Comparison of ENCODE assay signal across 8 cellular contexts in genomic region chr5:178625679-178626483, GRCh38. TPM values are rescaled to one million over a fixed set of nuclear protein-coding genes. Genes with fewer than 3 reads are reported as not detected.
DNase-seq lines count a peak whose midpoint lies in the region; ATAC-seq and TF ChIP-seq lines count a peak whose summit lies in the region.

No MANE protein-coding gene starts in this region.

- H3K79me2 ChIP-seq in neural cell (replicated peaks; ENCODE audit: insufficient read depth, low read length) = peaks cover 50% of the 10 kb centered on the region

- peak overlapping the region; percentile 66 for H3K4me2 ChIP-seq in neural cell (ENCODE audit: low read length)

- ATAC-seq in GM18867 (IDR thresholded peaks at IDR 0.05; ENCODE audit: unreplicated experiment) (peak; percentile 29), HG03095 (IDR thresholded peaks at IDR 0.05; ENCODE audit: unreplicated experiment) (peak; percentile 24)

- H3K36me3 ChIP-seq in SK-N-MC (ENCODE audit: insufficient read depth, low read length) (peaks cover 24% of the 10 kb centered on the region), esophagus (ENCODE audit: control insufficient read depth in 2 of 2, insufficient read depth in 2 of 2, low read length in 1 of 2) (no peaks in the 10 kb centered on the region), neural cell (ENCODE audit: insufficient read depth, low read length) (no peaks in the 10 kb centered on the region)

- no peak for TF ChIP-seq EP300 in neural cell (conservative IDR thresholded peaks at IDR 0.05; ENCODE audit: poor library complexity, severe bottlenecking)

- no peak for TF ChIP-seq CTCF in AG04450 (IDR thresholded peaks at IDR 0.05; ENCODE audit: low read depth, low read length)
- TF ChIP-seq CTCF in neural cell (IDR thresholded peaks at IDR 0.05; ENCODE audit: poor library complexity, severe bottlenecking) = no peak

- H3K9me3 ChIP-seq in AG04450 (ENCODE audit: control insufficient read depth, insufficient read depth, low read length) (peaks cover 3% of the 10 kb centered on the region; the same call in 1 of the 2 replicates), SK-N-MC (ENCODE audit: low read depth, low read length) (no peaks in the 10 kb centered on the region; the same call in 1 of the 2 replicates), esophagus (ENCODE audit: control insufficient read depth in 2 of 2, insufficient read depth in 1 of 2, low read depth in 1 of 2, low read length in 1 of 2) (no peaks in the 10 kb centered on the region), neural cell (ENCODE audit: low read length) (no peaks in the 10 kb centered on the region)

- H2AFZ ChIP-seq in neural cell (ENCODE audit: low read depth, low read length) = peak overlapping the region; percentile 41

- no peaks in the 10 kb centered on the region for H3K9me2 ChIP-seq in neural cell (ENCODE audit: insufficient read depth, low read length)

- peaks cover 5% of the 10 kb centered on the region for H3F3A ChIP-seq in neural cell (ENCODE audit: insufficient read depth, low read length, poor library complexity, severe bottlenecking)

- H3K27me3 ChIP-seq in AG04450 (ENCODE audit: control insufficient read depth, insufficient read depth, low read length) (no peaks in the 10 kb centered on the region), esophagus (ENCODE audit: control insufficient read depth in 1 of 2, insufficient read depth in 2 of 2, low read length in 2 of 2) (no peaks in the 10 kb centered on the region), neural cell (ENCODE audit: insufficient read depth, low read depth, low read length) (no peaks in the 10 kb centered on the region)

- H3K4me3 ChIP-seq in AG04450 (ENCODE audit: low read depth, low read length) = peak overlapping the region; percentile 95
- peak overlapping the region; percentile 100 for H3K4me3 ChIP-seq in SK-N-MC
- peak overlapping the region; percentile 93 to 94 for H3K4me3 ChIP-seq in esophagus (ENCODE audit: low read depth in 1 of 2, low read length in 2 of 2)
- H3K4me3 ChIP-seq in neural cell (ENCODE audit: low read length) = peak overlapping the region; percentile 93

- H3K9ac ChIP-seq in SK-N-MC (ENCODE audit: insufficient read length) (peak overlapping the region; percentile 96), neural cell (ENCODE audit: low read length) (peak overlapping the region; percentile 97)

- 0 to 1% methylated on average over 23 of the region's 23 CpGs for WGBS in esophagus, 2 donors

- CTCF ChIA-PET in AG04450 (lab: Charles Lee) = no interaction called here

- POLR2A ChIA-PET in AG04450 (lab: Yijun Ruan, JAX) = interaction anchor here (0.6 to 0.9 kb wide), 2 partner anchors 19 to 25 kb away, joined by 3 to 4 read pairs; no protein-coding TSS in a partner anchor

- no peak for DNase-seq in AG04450 (ENCODE audit: low read depth, low spot score)
- DNase-seq in SK-N-MC (ENCODE audit: low read depth, low spot score) = no peak
- no peak for DNase-seq in activated effector memory CD4-positive, alpha-beta T cell treated with anti-CD3 and anti-CD28 coated beads, Interleukin-2, amount 50 U/mL, for 16 hours
- DNase-seq in stimulated activated CD4-positive, alpha-beta T cell treated with anti-CD3 and anti-CD28 coated beads, Interleukin-15, amount 100 ng/mL, for 24 hours = no peak

- peaks cover 8% of the 10 kb centered on the region for H4K20me1 ChIP-seq in neural cell (ENCODE audit: insufficient read depth)

- H3K4me1 ChIP-seq in esophagus (ENCODE audit: control insufficient read depth in 2 of 2, insufficient read depth in 2 of 2, low read length in 1 of 2) = peaks cover 0 to 3% of the 10 kb centered on the region in 2 donors

- H3K27ac ChIP-seq in AG04450 (ENCODE audit: low read depth, low read length) (peak overlapping the region; percentile 82), SK-N-MC (peak overlapping the region; percentile 87), esophagus (ENCODE audit: low read depth in 2 of 2, low read length in 1 of 2) (peak overlapping the region; percentile 98 to 99), neural cell (ENCODE audit: low read length) (peak overlapping the region; percentile 95)

- TF ChIP-seq RAD21 in neural cell (conservative IDR thresholded peaks at IDR 0.05) = no peak

TF ChIP-seq in neural cell, 6 proteins besides CTCF, POLR2A, EP300 and RAD21:
- TF ChIP-seq EZH2 (IDR thresholded peaks at IDR 0.05; ENCODE audit: borderline replicate concordance, insufficient read depth, low read length, poor library complexity, severe bottlenecking) (no peak), SMC3 (conservative IDR thresholded peaks at IDR 0.05; ENCODE audit: poor library complexity) (no peak), TAF1 (IDR thresholded peaks at IDR 0.05; ENCODE audit: low read depth) (no peak), MXI1 (conservative IDR thresholded peaks at IDR 0.05; ENCODE audit: poor library complexity, severe bottlenecking) (no peak), POLR2AphosphoS5 (IDR thresholded peaks at IDR 0.05) (no peak)
- TF ChIP-seq, protein P1, sequence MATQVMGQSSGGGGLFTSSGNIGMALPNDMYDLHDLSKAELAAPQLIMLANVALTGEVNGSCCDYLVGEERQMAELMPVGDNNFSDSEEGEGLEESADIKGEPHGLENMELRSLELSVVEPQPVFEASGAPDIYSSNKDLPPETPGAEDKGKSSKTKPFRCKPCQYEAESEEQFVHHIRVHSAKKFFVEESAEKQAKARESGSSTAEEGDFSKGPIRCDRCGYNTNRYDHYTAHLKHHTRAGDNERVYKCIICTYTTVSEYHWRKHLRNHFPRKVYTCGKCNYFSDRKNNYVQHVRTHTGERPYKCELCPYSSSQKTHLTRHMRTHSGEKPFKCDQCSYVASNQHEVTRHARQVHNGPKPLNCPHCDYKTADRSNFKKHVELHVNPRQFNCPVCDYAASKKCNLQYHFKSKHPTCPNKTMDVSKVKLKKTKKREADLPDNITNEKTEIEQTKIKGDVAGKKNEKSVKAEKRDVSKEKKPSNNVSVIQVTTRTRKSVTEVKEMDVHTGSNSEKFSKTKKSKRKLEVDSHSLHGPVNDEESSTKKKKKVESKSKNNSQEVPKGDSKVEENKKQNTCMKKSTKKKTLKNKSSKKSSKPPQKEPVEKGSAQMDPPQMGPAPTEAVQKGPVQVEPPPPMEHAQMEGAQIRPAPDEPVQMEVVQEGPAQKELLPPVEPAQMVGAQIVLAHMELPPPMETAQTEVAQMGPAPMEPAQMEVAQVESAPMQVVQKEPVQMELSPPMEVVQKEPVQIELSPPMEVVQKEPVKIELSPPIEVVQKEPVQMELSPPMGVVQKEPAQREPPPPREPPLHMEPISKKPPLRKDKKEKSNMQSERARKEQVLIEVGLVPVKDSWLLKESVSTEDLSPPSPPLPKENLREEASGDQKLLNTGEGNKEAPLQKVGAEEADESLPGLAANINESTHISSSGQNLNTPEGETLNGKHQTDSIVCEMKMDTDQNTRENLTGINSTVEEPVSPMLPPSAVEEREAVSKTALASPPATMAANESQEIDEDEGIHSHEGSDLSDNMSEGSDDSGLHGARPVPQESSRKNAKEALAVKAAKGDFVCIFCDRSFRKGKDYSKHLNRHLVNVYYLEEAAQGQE (IDR thresholded peaks at IDR 0.05; ENCODE audit: borderline replicate concordance) = no peak

RNA-seq across cellular contexts. Expression of gene CLK4, which starts 1.0 kb away (rescaled TPM):
- polyA plus RNA-seq in AG04450 (2011; rRNA removed) = 21.1 and 30.7 TPM in 2 replicates
- polyA minus RNA-seq in AG04450 (2011; rRNA and poly(A)+ RNA removed) = 18.0 and 27.9 TPM in 2 replicates
- 10 to 100 TPM; 10.0 to 27.1 TPM for polyA plus RNA-seq in esophagus
- polyA plus RNA-seq in neural cell = 93.9 and 115 TPM in 2 replicates
- 64.3 and 82.2 TPM in 2 replicates for polyA minus RNA-seq in neural cell

RNA-seq across cellular contexts. Expression of gene COL23A1, which starts 35.7 kb away (rescaled TPM):
- polyA plus RNA-seq in AG04450 (2011; rRNA removed) (not detected in 2 replicates), esophagus (under 1 TPM; 0.59 to 0.75 TPM), neural cell (0.12 TPM in 1 of 2 replicates, not detected in the other)
- not detected in 2 replicates for polyA minus RNA-seq in AG04450 (2011; rRNA and poly(A)+ RNA removed)
- 0.24 TPM in 1 of 2 replicates, not detected in the other for polyA minus RNA-seq in neural cell
